8 cellular contexts compared by ENCODE assay signal in the genomic region with DNA sequence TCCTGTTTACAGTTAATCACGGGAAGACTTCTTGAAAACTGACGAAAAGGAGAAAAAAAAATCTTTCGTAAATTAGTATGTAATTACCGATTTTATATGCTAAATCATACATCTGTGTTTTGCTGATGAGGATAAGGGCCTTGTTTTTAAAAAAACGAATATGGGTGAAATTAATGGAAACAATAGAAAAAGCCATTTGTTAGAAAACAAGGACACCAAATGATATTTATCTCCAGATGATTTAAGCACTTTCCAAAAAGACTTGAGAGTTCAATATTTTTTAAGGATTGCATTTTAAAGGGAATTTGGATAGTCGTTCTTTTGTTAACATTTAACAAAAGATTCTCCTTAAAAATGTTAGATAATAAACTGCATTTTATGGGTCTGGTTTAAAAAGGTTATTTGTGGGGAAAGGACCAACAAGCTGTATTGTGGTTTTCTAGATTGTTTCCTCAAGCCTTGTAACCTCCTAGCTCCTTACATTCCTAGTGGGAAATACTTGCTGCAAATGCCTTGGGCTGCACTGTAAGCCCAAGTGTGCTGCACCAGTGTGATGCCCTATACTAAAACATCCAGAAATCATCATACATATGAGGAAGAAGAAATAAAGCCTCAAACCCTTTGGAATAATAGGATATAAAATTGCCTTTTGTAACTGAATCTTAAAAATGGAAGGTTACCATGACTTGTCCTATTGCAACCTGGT. TPM values are rescaled to one million over a fixed set of nuclear protein-coding genes. Genes with fewer than 3 reads are reported as not detected.
DNase-seq lines count a peak whose midpoint lies in the region; ATAC-seq, FAIRE-seq and TF ChIP-seq lines count a peak whose summit lies in the region.

No MANE protein-coding gene starts in this region.

- WGBS in tibial nerve, 2 donors, result 12 to 14% methylated on average over 6 of the region's 6 CpGs

- intact Hi-C loops in kidney (cut with DNase I), result no loop called here

- no peak for DNase-seq in activated naive CD8-positive, alpha-beta T cell treated with anti-CD3 and anti-CD28 coated beads, Interleukin-2, amount 50 U/mL, for 24 hours
- DNase-seq in kidney (no peak), tibial nerve (ENCODE audit: low spot score in 2 of 2) (no peak), GDM1 (lab: John Stamatoyannopoulos, UW) (no peak)
- DNase-seq in activated CD4-positive, CD25-positive, alpha-beta regulatory T cell (lab: John Stamatoyannopoulos, UW), result no peak

- peaks cover 34% of the 10 kb centered on the region for H3K4me1 Mint-ChIP-seq in activated naive CD8-positive, alpha-beta T cell treated with anti-CD3 and anti-CD28 coated beads, Interleukin-2, amount 50 U/mL, for 24 hours

- peak overlapping the region; percentile 92 to 97 (median 94); a peak in 21 of 22 replicates for H3K9ac ChIP-seq in BLaER1 treated with 17β-estradiol and CSF1 and Interleukin-3, amounts not matched to agents 10 nM and 100 nM
- H3K9ac ChIP-seq in HUES48 (ENCODE audit: low read depth, low read length), result peak overlapping the region; percentile 82; the same call in 1 of the 2 replicates
- H3K9ac ChIP-seq in kidney (ENCODE audit: low read length in 2 of 2), result peak overlapping the region in 1 of 2 donors; percentile 89

- H3K4me3 ChIP-seq in BLaER1 treated with 17β-estradiol and CSF1 and Interleukin-3, amounts not matched to agents 10 nM and 100 nM, result peak overlapping the region; percentile 60 to 76 (median 69)
- H3K4me3 ChIP-seq in HUES48 (ENCODE audit: low read depth, low read length) (peak overlapping the region; percentile 89), kidney (ENCODE audit: low read length in 2 of 2) (peak overlapping the region; percentile 98 to 99), tibial nerve (peak overlapping the region; percentile 77 to 97 (median 85))

- H3K27me3 ChIP-seq in BLaER1 treated with 17β-estradiol and CSF1 and Interleukin-3, amounts not matched to agents 10 nM and 100 nM, result no peaks in the 10 kb centered on the region
- H3K27me3 ChIP-seq in HUES48 (ENCODE audit: control insufficient read depth, insufficient read depth, low read length), result no peaks in the 10 kb centered on the region
- no peaks in the 10 kb centered on the region for H3K27me3 ChIP-seq in tibial nerve

- no peak for TF ChIP-seq EP300 in tibial nerve (IDR thresholded peaks at IDR 0.05)

- H3K27ac ChIP-seq in BLaER1 treated with 17β-estradiol and CSF1 and Interleukin-3, amounts not matched to agents 10 nM and 100 nM, result peak overlapping the region; percentile 92 to 96 (median 95); a peak in 21 of 22 replicates
- H3K27ac ChIP-seq in HUES48 (ENCODE audit: low read depth, low read length), result peak overlapping the region; percentile 98
- no peak overlapping the region for H3K27ac ChIP-seq in kidney (ENCODE audit: low read depth in 2 of 2, low read length in 2 of 2)
- peak overlapping the region; percentile 97 to 100 (median 100) for H3K27ac ChIP-seq in tibial nerve

- H4K20me1 ChIP-seq in BLaER1 treated with 17β-estradiol and CSF1 and Interleukin-3, amounts not matched to agents 10 nM and 100 nM, result peaks cover 0 to 21% (median 0%) of the 10 kb centered on the region in 11 experiments; a peak in 4 of 22 replicates

- no peak for FAIRE-seq in kidney (lab: Jason Lieb, UNC)

- H3K9me3 Mint-ChIP-seq in activated naive CD8-positive, alpha-beta T cell treated with anti-CD3 and anti-CD28 coated beads, Interleukin-2, amount 50 U/mL, for 24 hours, result no peaks in the 10 kb centered on the region

- no peaks in the 10 kb centered on the region for H3K9me3 ChIP-seq in BLaER1 treated with 17β-estradiol and CSF1 and Interleukin-3, amounts not matched to agents 10 nM and 100 nM (replicated peaks in 1 of 11)
- no peaks in the 10 kb centered on the region for H3K9me3 ChIP-seq in HUES48 (ENCODE audit: control insufficient read depth, insufficient read depth, low read length)
- no peaks in the 10 kb centered on the region for H3K9me3 ChIP-seq in kidney (ENCODE audit: control insufficient read depth in 1 of 2, low read length in 2 of 2)
- no peaks in the 10 kb centered on the region for H3K9me3 ChIP-seq in tibial nerve

- H3K4me1 ChIP-seq in BLaER1 treated with 17β-estradiol and CSF1 and Interleukin-3, amounts not matched to agents 10 nM and 100 nM, result peaks cover 0 to 17% (median 10%) of the 10 kb centered on the region in 10 experiments; a peak in 13 of 20 replicates
- H3K4me1 ChIP-seq in HUES48 (ENCODE audit: control insufficient read depth, insufficient read depth, low read length), result peaks cover 30% of the 10 kb centered on the region
- peaks cover 0 to 5% of the 10 kb centered on the region in 2 donors for H3K4me1 ChIP-seq in kidney (ENCODE audit: control insufficient read depth in 1 of 2, insufficient read depth in 1 of 2, low read depth in 1 of 2, low read length in 2 of 2)
- H3K4me1 ChIP-seq in tibial nerve, result peaks cover 0 to 40% (median 18%) of the 10 kb centered on the region in 4 donors

- peaks cover 19% of the 10 kb centered on the region for H3K27me3 Mint-ChIP-seq in activated naive CD8-positive, alpha-beta T cell treated with anti-CD3 and anti-CD28 coated beads, Interleukin-2, amount 50 U/mL, for 24 hours

- no peak for TF ChIP-seq CTCF in kidney (IDR thresholded peaks at IDR 0.05; ENCODE audit: borderline replicate concordance, extremely low read depth, insufficient read depth)
- no peak for TF ChIP-seq CTCF in tibial nerve (IDR thresholded peaks at IDR 0.05)

- H3K4me3 Mint-ChIP-seq in activated naive CD8-positive, alpha-beta T cell treated with anti-CD3 and anti-CD28 coated beads, Interleukin-2, amount 50 U/mL, for 24 hours, result peak overlapping the region; percentile 92

- no peak for ATAC-seq in activated naive CD8-positive, alpha-beta T cell treated with anti-CD3 and anti-CD28 coated beads, Interleukin-2, amount 50 U/mL, for 24 hours
- no peak for ATAC-seq in GM18907 (IDR thresholded peaks at IDR 0.05; ENCODE audit: unreplicated experiment)

- H3K4me2 ChIP-seq in BLaER1 treated with 17β-estradiol and CSF1 and Interleukin-3, amounts not matched to agents 10 nM and 100 nM, result peak overlapping the region; percentile 47 to 71 (median 66); a peak in 21 of 22 replicates

- no peak for TF ChIP-seq POLR2A in tibial nerve (IDR thresholded peaks at IDR 0.05)

- peaks cover 8% of the 10 kb centered on the region for H3K36me3 Mint-ChIP-seq in activated naive CD8-positive, alpha-beta T cell treated with anti-CD3 and anti-CD28 coated beads, Interleukin-2, amount 50 U/mL, for 24 hours (ENCODE audit: low read depth)

- H3K36me3 ChIP-seq in BLaER1 treated with 17β-estradiol and CSF1 and Interleukin-3, amounts not matched to agents 10 nM and 100 nM, result no peaks in the 10 kb centered on the region
- H3K36me3 ChIP-seq in HUES48 (ENCODE audit: control insufficient read depth, insufficient read depth, low read length), result 0 out of 2 replicates have a peak, but pooled peaks cover 3% of the 10 kb centered on the region
- H3K36me3 ChIP-seq in kidney (ENCODE audit: control insufficient read depth in 1 of 2, insufficient read depth in 2 of 2, low read length in 2 of 2), result no peaks in the 10 kb centered on the region
- H3K36me3 ChIP-seq in tibial nerve, result no peaks in the 10 kb centered on the region

- H3K27ac Mint-ChIP-seq in activated naive CD8-positive, alpha-beta T cell treated with anti-CD3 and anti-CD28 coated beads, Interleukin-2, amount 50 U/mL, for 24 hours, result peak overlapping the region; percentile 92

RNA-seq across cellular contexts. Expression of gene PHIP, which starts 1.5 kb away (rescaled TPM):
- 30.6 TPM for total RNA-seq in kidney
- 4.8 TPM for polyA plus RNA-seq in kidney (ENCODE audit: insufficient read depth, low read depth, low replicate concordance)
- total RNA-seq in tibial nerve, result 10 to 100 TPM; 32.2 to 41.0 (median 36.8) TPM

Comparison
In these comparisons a context has a peak if more than half of its experiments do, and no peak if none do; other contexts are left out.
1. H3K27ac ChIP-seq: peak in BLaER1 treated with 17β-estradiol and CSF1 and Interleukin-3, amounts not matched to agents 10 nM and 100 nM (11 of 11), HUES48 (single experiment) and tibial nerve (4 of 4); none in kidney (0 of 2).
2. Peak in every context shown above with its lines, with median percentiles within 50 percentile points of each other: H3K4me3 ChIP-seq.